ENCODE assay signal across 8 cellular contexts in genomic region chr9:91033802-91034201, GRCh38.
A peak's percentile ranks its signal among the peaks of the same experiment; 100 is the strongest.
DNase-seq lines count a peak whose midpoint lies in the region; ATAC-seq, FAIRE-seq and TF ChIP-seq lines count a peak whose summit lies in the region.

No MANE protein-coding gene starts in this region.

- BruUV-seq in OCI-LY7 (replicated peaks; lab: Mats Ljungman, UMichigan) (no TSS peak), HepG2 (replicated peaks; lab: Mats Ljungman, UMichigan) (no TSS peak)

- H3K27me3 ChIP-seq in HepG2 (ENCODE audit: control insufficient read depth in 1 of 2, insufficient read depth in 2 of 2, low read length in 2 of 2) (no peaks in the 10 kb centered on the region), transverse colon (no peaks in the 10 kb centered on the region)

- POLR2A ChIA-PET in OCI-LY7 (lab: Charles Lee) (interaction anchor here (0.6 kb wide), 1 partner anchor 28 kb away, joined by 3 read pairs; no protein-coding TSS in a partner anchor), HepG2 (lab: Yijun Ruan, JAX) (interaction anchor here (1.0 kb wide), 1 partner anchor 390 kb away, joined by 3 read pairs; the partner anchor contains the start of gene NFIL3)

- no peak for ATAC-seq in HepG2
- ATAC-seq in GM21360 (IDR thresholded peaks at IDR 0.05; ENCODE audit: unreplicated experiment), result no peak

- FAIRE-seq in HepG2 (lab: Jason Lieb, UNC), result no peak

- WGBS in HepG2 (ENCODE audit: low lambda C conversion rate), result no CpG with 5 or more reads among the region's 3 CpGs
- 74 to 92% methylated on average over 2 to 3 of the region's 3 CpGs for WGBS in transverse colon (ENCODE audit: low coverage in 1 of 2), 2 donors

- H3K4me1 ChIP-seq in OCI-LY7 (ENCODE audit: insufficient read depth, low read length, poor library complexity, severe bottlenecking) (peaks cover 46% of the 10 kb centered on the region), HepG2 (ENCODE audit: insufficient read depth, low read length) (peaks cover 44% of the 10 kb centered on the region), transverse colon (peaks cover 15 to 21% (median 20%) of the 10 kb centered on the region in 4 donors)

- H3K79me2 ChIP-seq in OCI-LY7 (ENCODE audit: insufficient read depth, low read depth, low read length) (no peaks in the 10 kb centered on the region), HepG2 (ENCODE audit: insufficient read depth, low read length) (peaks cover 5% of the 10 kb centered on the region)

- no peak overlapping the region for H3K9ac ChIP-seq in HepG2 (ENCODE audit: insufficient read depth, low read depth, low read length)

- peak; percentile 85 for TF ChIP-seq CTCF in OCI-LY7 (conservative IDR thresholded peaks at IDR 0.05; ENCODE audit: low read length)
- peak; percentile 72 for TF ChIP-seq CTCF in HepG2 (CRISPR knock-in tag; IDR thresholded peaks at IDR 0.05)
- peak in 4 of 5 experiments; percentile 23 to 39 (median 32) for TF ChIP-seq CTCF in transverse colon (IDR thresholded peaks at IDR 0.05)

- no peak overlapping the region for H3K27ac ChIP-seq in OCI-LY7 (ENCODE audit: low read depth, low read length, poor library complexity, severe bottlenecking)
- H3K27ac ChIP-seq in HepG2 (ENCODE audit: extremely low read length, insufficient read depth, low read length), result no peak overlapping the region
- H3K27ac ChIP-seq in transverse colon, result peak overlapping the region in 1 of 4 donors; percentile 73

- no peak for TF ChIP-seq EP300 in HepG2 (IDR thresholded peaks at IDR 0.05; ENCODE audit: low read depth in 2 of 2, low read length in 2 of 2)
- no peak for TF ChIP-seq EP300 in HepG2 (CRISPR knock-in tag; IDR thresholded peaks at IDR 0.05; ENCODE audit: borderline replicate concordance)
- no peak for TF ChIP-seq EP300 in transverse colon (IDR thresholded peaks at IDR 0.05; ENCODE audit: low read depth)

- H2AFZ ChIP-seq in OCI-LY7 (ENCODE audit: low read length) (no peak overlapping the region), HepG2 (ENCODE audit: low read length) (no peak overlapping the region)

- H3K4me3 ChIP-seq in OCI-LY7 (ENCODE audit: low read depth, low read length, poor library complexity, severe bottlenecking), result no peak overlapping the region
- no peak overlapping the region for H3K4me3 ChIP-seq in HepG2 (replicated peaks in 1 of 3; ENCODE audit: insufficient read depth in 1 of 3, low read depth in 2 of 3, low read length in 3 of 3)
- no peak overlapping the region for H3K4me3 ChIP-seq in transverse colon

- H4K20me1 ChIP-seq in OCI-LY7 (ENCODE audit: insufficient read depth, low read length) (no peaks in the 10 kb centered on the region), HepG2 (ENCODE audit: insufficient read depth, low read length) (no peaks in the 10 kb centered on the region)

- in situ Hi-C loops in HepG2 (cut with HindIII; ENCODE audit: extremely low pct_ligation_motif_present, low pct_unique_long_range_greater_than_20kb) (loop anchor here (5.0 kb wide), 1 partner anchor 393 kb away; no protein-coding TSS in a partner anchor), transverse colon (cut with MboI; ENCODE audit: low pct_ligation_motif_present in 1 of 4, low pct_unique_long_range_greater_than_20kb in 1 of 4, low sequenced_read_pairs in 3 of 4) (loop anchor here in 3 of 4 donors (5.0 to 25.0 kb wide), 2 partner anchors 403 kb away; no protein-coding TSS in a partner anchor)

- 0 out of 2 replicates have a peak, but pooled peaks have one; percentile 32 for TF ChIP-seq RAD21 in HepG2 (CRISPR knock-in tag; IDR thresholded peaks at IDR 0.05)

- H3K36me3 ChIP-seq in OCI-LY7 (ENCODE audit: insufficient read depth, low read length), result no peaks in the 10 kb centered on the region
- no peaks in the 10 kb centered on the region for H3K36me3 ChIP-seq in HepG2 (replicated peaks in 1 of 2; ENCODE audit: control insufficient read depth in 1 of 2, insufficient read depth in 2 of 2, low read length in 2 of 2)
- H3K36me3 ChIP-seq in transverse colon, result no peaks in the 10 kb centered on the region

- TF ChIP-seq POLR2A in HepG2 (IDR thresholded peaks at IDR 0.05; ENCODE audit: insufficient read depth in 1 of 2, low read depth in 2 of 2, low read length in 2 of 2) (no peak), transverse colon (IDR thresholded peaks at IDR 0.05) (no peak)

- DNase-seq in ELF-1 (ENCODE audit: low read depth, low spot score) (peak; percentile 58), OCI-LY7 (ENCODE audit: low spot score) (peak; percentile 74), HepG2 (ENCODE audit: low spot score) (peak; percentile 13), transverse colon (peak; percentile 50), SIG-M5 treated with dmso at 0.1 percent for 504 hours (lab: John Stamatoyannopoulos, UW; ENCODE audit: unreplicated experiment) (no peak), NCI-H2227 (lab: John Stamatoyannopoulos, UW; ENCODE audit: unreplicated experiment) (no peak)
- DNase-seq in activated effector memory CD4-positive, alpha-beta T cell treated with Interleukin-2 at 50 U/mL for 16 hours, result peak; percentile 48

- intact Hi-C loops in OCI-LY7 (cut with micrococcal nuclease; ENCODE audit: unreplicated experiment), result loop anchor here (2.0 kb wide), 2 partner anchors 119 to 389 kb away; partner anchors contain the start of gene NFIL3
- intact Hi-C loops in HepG2 (cut with micrococcal nuclease; ENCODE audit: unreplicated experiment), result no loop called here
- intact Hi-C loops in transverse colon (cut with DNase I; ENCODE audit: low total_unique reads), result loop anchor here (10.0 kb wide), 1 partner anchor 119 kb away; no protein-coding TSS in a partner anchor

- H3K9me2 ChIP-seq in OCI-LY7 (ENCODE audit: insufficient read depth, low read length), result no peaks in the 10 kb centered on the region

- no peaks in the 10 kb centered on the region for H3K9me3 ChIP-seq in OCI-LY7 (ENCODE audit: low read length)
- no peaks in the 10 kb centered on the region for H3K9me3 ChIP-seq in HepG2 (ENCODE audit: low read length)
- no peaks in the 10 kb centered on the region for H3K9me3 ChIP-seq in transverse colon

- H3K4me2 ChIP-seq in OCI-LY7 (ENCODE audit: low read length) (no peak overlapping the region), HepG2 (ENCODE audit: low read depth, low read length) (no peak overlapping the region)

- CTCF ChIA-PET in OCI-LY7 (lab: Charles Lee; ENCODE audit: unreplicated experiment), result interaction anchor here (3.2 kb wide), 1 partner anchor 119 kb away, joined by 8 read pairs; no protein-coding TSS in a partner anchor
- CTCF ChIA-PET in HepG2 (lab: Yijun Ruan, JAX; ENCODE audit: low intra/inter-chr PET ratio, low total read pairs), result interaction anchor here (1.9 kb wide), 1 partner anchor 392 kb away, joined by 6 read pairs; no protein-coding TSS in a partner anchor

TF ChIP-seq in HepG2, 621 proteins besides CTCF, POLR2A, EP300 and RAD21:
- TF ChIP-seq SNRNP70 (IDR thresholded peaks at IDR 0.05; ENCODE audit: low read depth, low read length) (no peak), ZNF749 (CRISPR knock-in tag; IDR thresholded peaks at IDR 0.05; ENCODE audit: borderline replicate concordance) (no peak), ZBTB33 (CRISPR knock-in tag; IDR thresholded peaks at IDR 0.05) (peak; percentile 99), TAF1 (CRISPR knock-in tag; IDR thresholded peaks at IDR 0.05) (no peak), TOE1 (CRISPR knock-in tag; IDR thresholded peaks at IDR 0.05) (no peak), FOXK1 (CRISPR knock-in tag; IDR thresholded peaks at IDR 0.05; ENCODE audit: borderline replicate concordance, low read depth) (no peak), SMC3 (IDR thresholded peaks at IDR 0.05; ENCODE audit: low read length) (0 out of 2 replicates have a peak, but pooled peaks have one; percentile 19), STAG1 (CRISPR knock-in tag; IDR thresholded peaks at IDR 0.05) (peak; percentile 73)

Comparison
In these comparisons a context has a peak if more than half of its experiments do, and no peak if none do; other contexts are left out.
1. DNase-seq: peak in ELF-1 (single experiment), OCI-LY7 (single experiment), activated effector memory CD4-positive, alpha-beta T cell treated with Interleukin-2 at 50 U/mL for 16 hours (single experiment), HepG2 (single experiment) and transverse colon (single experiment); none in SIG-M5 treated with dmso at 0.1 percent for 504 hours (single experiment) and NCI-H2227 (single experiment).
2. CTCF ChIP-seq: peak in every context shown above with its lines; median percentile 85 in OCI-LY7; 72 in HepG2; 32 in transverse colon.